In the genomic region with DNA sequence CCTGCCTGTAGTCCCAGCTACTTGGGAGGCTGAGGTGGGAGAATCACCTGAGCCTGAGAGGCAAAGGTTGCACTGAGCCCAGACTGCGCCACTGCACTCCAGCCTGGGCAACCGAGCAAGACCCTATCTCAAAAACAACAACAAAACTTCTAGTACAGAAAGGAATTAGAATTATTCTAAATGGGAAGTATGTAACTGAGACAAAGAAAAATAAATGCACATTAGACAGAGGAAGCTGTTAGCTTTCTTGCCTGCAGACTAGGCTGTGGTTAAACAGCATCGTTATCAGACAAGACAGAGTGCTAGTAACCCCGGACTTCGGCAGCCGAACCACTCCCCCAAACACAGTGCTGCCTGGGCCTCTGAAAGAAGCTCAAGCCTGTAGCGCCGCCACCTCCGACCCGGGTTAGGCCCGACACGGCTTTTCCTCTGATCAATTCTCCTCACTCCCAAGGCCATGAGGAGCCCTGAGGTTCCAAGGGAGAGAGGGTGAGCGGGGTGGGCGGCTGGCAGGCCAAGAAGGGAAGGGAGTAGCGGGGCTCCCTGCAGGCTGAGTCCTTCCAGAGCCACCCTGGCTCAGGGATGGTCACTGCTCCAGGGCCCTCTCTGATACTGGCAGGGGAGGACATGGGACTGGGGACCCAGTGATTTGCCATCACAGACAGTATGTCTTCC, we compare ENCODE assay signal across 1 cellular context.
TF ChIP-seq lines count a peak whose summit lies in the region.

No MANE protein-coding gene starts in this region.

TF ChIP-seq in K562, 482 proteins besides CTCF, POLR2A, EP300 and RAD21 (continued from another document and continues in another):
- TF ChIP-seq, protein P1, sequence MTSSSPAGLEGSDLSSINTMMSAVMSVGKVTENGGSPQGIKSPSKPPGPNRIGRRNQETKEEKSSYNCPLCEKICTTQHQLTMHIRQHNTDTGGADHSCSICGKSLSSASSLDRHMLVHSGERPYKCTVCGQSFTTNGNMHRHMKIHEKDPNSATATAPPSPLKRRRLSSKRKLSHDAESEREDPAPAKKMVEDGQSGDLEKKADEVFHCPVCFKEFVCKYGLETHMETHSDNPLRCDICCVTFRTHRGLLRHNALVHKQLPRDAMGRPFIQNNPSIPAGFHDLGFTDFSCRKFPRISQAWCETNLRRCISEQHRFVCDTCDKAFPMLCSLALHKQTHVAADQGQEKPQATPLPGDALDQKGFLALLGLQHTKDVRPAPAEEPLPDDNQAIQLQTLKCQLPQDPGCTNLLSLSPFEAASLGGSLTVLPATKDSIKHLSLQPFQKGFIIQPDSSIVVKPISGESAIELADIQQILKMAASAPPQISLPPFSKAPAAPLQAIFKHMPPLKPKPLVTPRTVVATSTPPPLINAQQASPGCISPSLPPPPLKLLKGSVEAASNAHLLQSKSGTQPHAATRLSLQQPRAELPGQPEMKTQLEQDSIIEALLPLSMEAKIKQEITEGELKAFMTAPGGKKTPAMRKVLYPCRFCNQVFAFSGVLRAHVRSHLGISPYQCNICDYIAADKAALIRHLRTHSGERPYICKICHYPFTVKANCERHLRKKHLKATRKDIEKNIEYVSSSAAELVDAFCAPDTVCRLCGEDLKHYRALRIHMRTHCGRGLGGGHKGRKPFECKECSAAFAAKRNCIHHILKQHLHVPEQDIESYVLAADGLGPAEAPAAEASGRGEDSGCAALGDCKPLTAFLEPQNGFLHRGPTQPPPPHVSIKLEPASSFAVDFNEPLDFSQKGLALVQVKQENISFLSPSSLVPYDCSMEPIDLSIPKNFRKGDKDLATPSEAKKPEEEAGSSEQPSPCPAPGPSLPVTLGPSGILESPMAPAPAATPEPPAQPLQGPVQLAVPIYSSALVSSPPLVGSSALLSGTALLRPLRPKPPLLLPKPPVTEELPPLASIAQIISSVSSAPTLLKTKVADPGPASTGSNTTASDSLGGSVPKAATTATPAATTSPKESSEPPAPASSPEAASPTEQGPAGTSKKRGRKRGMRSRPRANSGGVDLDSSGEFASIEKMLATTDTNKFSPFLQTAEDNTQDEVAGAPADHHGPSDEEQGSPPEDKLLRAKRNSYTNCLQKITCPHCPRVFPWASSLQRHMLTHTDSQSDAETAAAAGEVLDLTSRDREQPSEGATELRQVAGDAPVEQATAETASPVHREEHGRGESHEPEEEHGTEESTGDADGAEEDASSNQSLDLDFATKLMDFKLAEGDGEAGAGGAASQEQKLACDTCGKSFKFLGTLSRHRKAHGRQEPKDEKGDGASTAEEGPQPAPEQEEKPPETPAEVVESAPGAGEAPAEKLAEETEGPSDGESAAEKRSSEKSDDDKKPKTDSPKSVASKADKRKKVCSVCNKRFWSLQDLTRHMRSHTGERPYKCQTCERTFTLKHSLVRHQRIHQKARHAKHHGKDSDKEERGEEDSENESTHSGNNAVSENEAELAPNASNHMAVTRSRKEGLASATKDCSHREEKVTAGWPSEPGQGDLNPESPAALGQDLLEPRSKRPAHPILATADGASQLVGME (CRISPR knock-in tag; IDR thresholded peaks at IDR 0.05), result peak; percentile 64; the same call in 1 of the 2 replicates
- TF ChIP-seq, protein P2, sequence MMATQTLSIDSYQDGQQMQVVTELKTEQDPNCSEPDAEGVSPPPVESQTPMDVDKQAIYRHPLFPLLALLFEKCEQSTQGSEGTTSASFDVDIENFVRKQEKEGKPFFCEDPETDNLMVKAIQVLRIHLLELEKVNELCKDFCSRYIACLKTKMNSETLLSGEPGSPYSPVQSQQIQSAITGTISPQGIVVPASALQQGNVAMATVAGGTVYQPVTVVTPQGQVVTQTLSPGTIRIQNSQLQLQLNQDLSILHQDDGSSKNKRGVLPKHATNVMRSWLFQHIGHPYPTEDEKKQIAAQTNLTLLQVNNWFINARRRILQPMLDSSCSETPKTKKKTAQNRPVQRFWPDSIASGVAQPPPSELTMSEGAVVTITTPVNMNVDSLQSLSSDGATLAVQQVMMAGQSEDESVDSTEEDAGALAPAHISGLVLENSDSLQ (IDR thresholded peaks at IDR 0.05), result peak; percentile 10; the same call in 1 of the 2 replicates
- no peak for TF ChIP-seq RBM39 (optimal IDR thresholded peaks at IDR 0.05; ENCODE audit: low read depth, low read length)
- no peak for TF ChIP-seq PHF20 (IDR thresholded peaks at IDR 0.05; ENCODE audit: partially characterized antibody)
- TF ChIP-seq, protein P3, sequence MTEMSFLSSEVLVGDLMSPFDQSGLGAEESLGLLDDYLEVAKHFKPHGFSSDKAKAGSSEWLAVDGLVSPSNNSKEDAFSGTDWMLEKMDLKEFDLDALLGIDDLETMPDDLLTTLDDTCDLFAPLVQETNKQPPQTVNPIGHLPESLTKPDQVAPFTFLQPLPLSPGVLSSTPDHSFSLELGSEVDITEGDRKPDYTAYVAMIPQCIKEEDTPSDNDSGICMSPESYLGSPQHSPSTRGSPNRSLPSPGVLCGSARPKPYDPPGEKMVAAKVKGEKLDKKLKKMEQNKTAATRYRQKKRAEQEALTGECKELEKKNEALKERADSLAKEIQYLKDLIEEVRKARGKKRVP (CRISPR knock-in tag; IDR thresholded peaks at IDR 0.05), result peak; percentile 52; the same call in 1 of the 2 replicates
- TF ChIP-seq GABPB2 (CRISPR knock-in tag; conservative IDR thresholded peaks at IDR 0.05), result no peak
- peak; percentile 85 for TF ChIP-seq SMARCE1 (IDR thresholded peaks at IDR 0.05)
- TF ChIP-seq, protein P4, sequence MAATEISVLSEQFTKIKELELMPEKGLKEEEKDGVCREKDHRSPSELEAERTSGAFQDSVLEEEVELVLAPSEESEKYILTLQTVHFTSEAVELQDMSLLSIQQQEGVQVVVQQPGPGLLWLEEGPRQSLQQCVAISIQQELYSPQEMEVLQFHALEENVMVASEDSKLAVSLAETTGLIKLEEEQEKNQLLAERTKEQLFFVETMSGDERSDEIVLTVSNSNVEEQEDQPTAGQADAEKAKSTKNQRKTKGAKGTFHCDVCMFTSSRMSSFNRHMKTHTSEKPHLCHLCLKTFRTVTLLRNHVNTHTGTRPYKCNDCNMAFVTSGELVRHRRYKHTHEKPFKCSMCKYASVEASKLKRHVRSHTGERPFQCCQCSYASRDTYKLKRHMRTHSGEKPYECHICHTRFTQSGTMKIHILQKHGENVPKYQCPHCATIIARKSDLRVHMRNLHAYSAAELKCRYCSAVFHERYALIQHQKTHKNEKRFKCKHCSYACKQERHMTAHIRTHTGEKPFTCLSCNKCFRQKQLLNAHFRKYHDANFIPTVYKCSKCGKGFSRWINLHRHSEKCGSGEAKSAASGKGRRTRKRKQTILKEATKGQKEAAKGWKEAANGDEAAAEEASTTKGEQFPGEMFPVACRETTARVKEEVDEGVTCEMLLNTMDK (IDR thresholded peaks at IDR 0.05; ENCODE audit: borderline replicate concordance, insufficient read depth, low read depth, low read length, poor library complexity, severe bottlenecking), result no peak
- TF ChIP-seq RFX1 (IDR thresholded peaks at IDR 0.05), result no peak
- TF ChIP-seq ZNF445 (CRISPR knock-in tag; IDR thresholded peaks at IDR 0.05; ENCODE audit: low read depth), result no peak
- no peak for TF ChIP-seq ZNF239 (CRISPR knock-in tag; IDR thresholded peaks at IDR 0.05)
- TF ChIP-seq NCOA2 (IDR thresholded peaks at IDR 0.05; ENCODE audit: partially characterized antibody in 2 of 2), result no peak
- 0 out of 2 replicates have a peak, but pooled peaks have one; percentile 51 for TF ChIP-seq ZNF584 (CRISPR knock-in tag; IDR thresholded peaks at IDR 0.05; ENCODE audit: low read depth)
- no peak; the same call in 1 of the 2 replicates for TF ChIP-seq DMBX1 (CRISPR knock-in tag; IDR thresholded peaks at IDR 0.05; ENCODE audit: borderline replicate concordance)
- TF ChIP-seq, protein P5, sequence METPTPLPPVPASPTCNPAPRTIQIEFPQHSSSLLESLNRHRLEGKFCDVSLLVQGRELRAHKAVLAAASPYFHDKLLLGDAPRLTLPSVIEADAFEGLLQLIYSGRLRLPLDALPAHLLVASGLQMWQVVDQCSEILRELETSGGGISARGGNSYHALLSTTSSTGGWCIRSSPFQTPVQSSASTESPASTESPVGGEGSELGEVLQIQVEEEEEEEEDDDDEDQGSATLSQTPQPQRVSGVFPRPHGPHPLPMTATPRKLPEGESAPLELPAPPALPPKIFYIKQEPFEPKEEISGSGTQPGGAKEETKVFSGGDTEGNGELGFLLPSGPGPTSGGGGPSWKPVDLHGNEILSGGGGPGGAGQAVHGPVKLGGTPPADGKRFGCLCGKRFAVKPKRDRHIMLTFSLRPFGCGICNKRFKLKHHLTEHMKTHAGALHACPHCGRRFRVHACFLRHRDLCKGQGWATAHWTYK (CRISPR knock-in tag; IDR thresholded peaks at IDR 0.05), result peak; percentile 70; the same call in 1 of the 2 replicates
- TF ChIP-seq, protein P6, sequence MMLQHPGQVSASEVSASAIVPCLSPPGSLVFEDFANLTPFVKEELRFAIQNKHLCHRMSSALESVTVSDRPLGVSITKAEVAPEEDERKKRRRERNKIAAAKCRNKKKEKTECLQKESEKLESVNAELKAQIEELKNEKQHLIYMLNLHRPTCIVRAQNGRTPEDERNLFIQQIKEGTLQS (IDR thresholded peaks at IDR 0.05), result no peak
- TF ChIP-seq, protein P6 (CRISPR knock-in tag; conservative IDR thresholded peaks at IDR 0.05), result no peak
- TF ChIP-seq SRF (CRISPR knock-in tag; IDR thresholded peaks at IDR 0.05), result no peak
- TF ChIP-seq ELF2 (CRISPR knock-in tag; IDR thresholded peaks at IDR 0.05), result no peak
- TF ChIP-seq, protein P7, sequence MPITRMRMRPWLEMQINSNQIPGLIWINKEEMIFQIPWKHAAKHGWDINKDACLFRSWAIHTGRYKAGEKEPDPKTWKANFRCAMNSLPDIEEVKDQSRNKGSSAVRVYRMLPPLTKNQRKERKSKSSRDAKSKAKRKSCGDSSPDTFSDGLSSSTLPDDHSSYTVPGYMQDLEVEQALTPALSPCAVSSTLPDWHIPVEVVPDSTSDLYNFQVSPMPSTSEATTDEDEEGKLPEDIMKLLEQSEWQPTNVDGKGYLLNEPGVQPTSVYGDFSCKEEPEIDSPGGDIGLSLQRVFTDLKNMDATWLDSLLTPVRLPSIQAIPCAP (CRISPR knock-in tag; IDR thresholded peaks at IDR 0.05; ENCODE audit: borderline replicate concordance), result no peak
- peak; percentile 70; the same call in 1 of the 2 replicates for TF ChIP-seq MBD2 (IDR thresholded peaks at IDR 0.05; ENCODE audit: borderline replicate concordance, low read depth)
- TF ChIP-seq PCBP2 (IDR thresholded peaks at IDR 0.05; ENCODE audit: low read depth, low read length, poor library complexity, severe bottlenecking), result no peak
- 0 out of 2 replicates have a peak, but pooled peaks have one; percentile 48 for TF ChIP-seq SMARCC2 (IDR thresholded peaks at IDR 0.05; ENCODE audit: low read depth)
- no peak for TF ChIP-seq ZNF143 (CRISPR knock-in tag; IDR thresholded peaks at IDR 0.05)
- no peak for TF ChIP-seq ZNF431 (CRISPR knock-in tag; IDR thresholded peaks at IDR 0.05)
- no peak for TF ChIP-seq FOSL1 (tag; conservative IDR thresholded peaks at IDR 0.05)
- TF ChIP-seq TAF9B (IDR thresholded peaks at IDR 0.05; ENCODE audit: partially characterized antibody), result no peak
- no peak; the same call in none of the 2 replicates for TF ChIP-seq ADNP (tag; IDR thresholded peaks at IDR 0.05)
- TF ChIP-seq KLF13 (tag; IDR thresholded peaks at IDR 0.05; ENCODE audit: borderline replicate concordance, low read depth), result no peak
- peak; percentile 88 for TF ChIP-seq TEAD4 (IDR thresholded peaks at IDR 0.05; ENCODE audit: low read length)
- TF ChIP-seq TEAD4 (CRISPR knock-in tag; IDR thresholded peaks at IDR 0.05; ENCODE audit: borderline replicate concordance), result no peak
- TF ChIP-seq, protein P8, sequence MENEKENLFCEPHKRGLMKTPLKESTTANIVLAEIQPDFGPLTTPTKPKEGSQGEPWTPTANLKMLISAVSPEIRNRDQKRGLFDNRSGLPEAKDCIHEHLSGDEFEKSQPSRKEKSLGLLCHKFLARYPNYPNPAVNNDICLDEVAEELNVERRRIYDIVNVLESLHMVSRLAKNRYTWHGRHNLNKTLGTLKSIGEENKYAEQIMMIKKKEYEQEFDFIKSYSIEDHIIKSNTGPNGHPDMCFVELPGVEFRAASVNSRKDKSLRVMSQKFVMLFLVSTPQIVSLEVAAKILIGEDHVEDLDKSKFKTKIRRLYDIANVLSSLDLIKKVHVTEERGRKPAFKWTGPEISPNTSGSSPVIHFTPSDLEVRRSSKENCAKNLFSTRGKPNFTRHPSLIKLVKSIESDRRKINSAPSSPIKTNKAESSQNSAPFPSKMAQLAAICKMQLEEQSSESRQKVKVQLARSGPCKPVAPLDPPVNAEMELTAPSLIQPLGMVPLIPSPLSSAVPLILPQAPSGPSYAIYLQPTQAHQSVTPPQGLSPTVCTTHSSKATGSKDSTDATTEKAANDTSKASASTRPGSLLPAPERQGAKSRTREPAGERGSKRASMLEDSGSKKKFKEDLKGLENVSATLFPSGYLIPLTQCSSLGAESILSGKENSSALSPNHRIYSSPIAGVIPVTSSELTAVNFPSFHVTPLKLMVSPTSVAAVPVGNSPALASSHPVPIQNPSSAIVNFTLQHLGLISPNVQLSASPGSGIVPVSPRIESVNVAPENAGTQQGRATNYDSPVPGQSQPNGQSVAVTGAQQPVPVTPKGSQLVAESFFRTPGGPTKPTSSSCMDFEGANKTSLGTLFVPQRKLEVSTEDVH (IDR thresholded peaks at IDR 0.05; ENCODE audit: low read depth, partially characterized antibody), result no peak
- TF ChIP-seq RBM25 (IDR thresholded peaks at IDR 0.05; ENCODE audit: low read depth, low read length, severe bottlenecking), result peak; percentile 13
- TF ChIP-seq, protein P9, sequence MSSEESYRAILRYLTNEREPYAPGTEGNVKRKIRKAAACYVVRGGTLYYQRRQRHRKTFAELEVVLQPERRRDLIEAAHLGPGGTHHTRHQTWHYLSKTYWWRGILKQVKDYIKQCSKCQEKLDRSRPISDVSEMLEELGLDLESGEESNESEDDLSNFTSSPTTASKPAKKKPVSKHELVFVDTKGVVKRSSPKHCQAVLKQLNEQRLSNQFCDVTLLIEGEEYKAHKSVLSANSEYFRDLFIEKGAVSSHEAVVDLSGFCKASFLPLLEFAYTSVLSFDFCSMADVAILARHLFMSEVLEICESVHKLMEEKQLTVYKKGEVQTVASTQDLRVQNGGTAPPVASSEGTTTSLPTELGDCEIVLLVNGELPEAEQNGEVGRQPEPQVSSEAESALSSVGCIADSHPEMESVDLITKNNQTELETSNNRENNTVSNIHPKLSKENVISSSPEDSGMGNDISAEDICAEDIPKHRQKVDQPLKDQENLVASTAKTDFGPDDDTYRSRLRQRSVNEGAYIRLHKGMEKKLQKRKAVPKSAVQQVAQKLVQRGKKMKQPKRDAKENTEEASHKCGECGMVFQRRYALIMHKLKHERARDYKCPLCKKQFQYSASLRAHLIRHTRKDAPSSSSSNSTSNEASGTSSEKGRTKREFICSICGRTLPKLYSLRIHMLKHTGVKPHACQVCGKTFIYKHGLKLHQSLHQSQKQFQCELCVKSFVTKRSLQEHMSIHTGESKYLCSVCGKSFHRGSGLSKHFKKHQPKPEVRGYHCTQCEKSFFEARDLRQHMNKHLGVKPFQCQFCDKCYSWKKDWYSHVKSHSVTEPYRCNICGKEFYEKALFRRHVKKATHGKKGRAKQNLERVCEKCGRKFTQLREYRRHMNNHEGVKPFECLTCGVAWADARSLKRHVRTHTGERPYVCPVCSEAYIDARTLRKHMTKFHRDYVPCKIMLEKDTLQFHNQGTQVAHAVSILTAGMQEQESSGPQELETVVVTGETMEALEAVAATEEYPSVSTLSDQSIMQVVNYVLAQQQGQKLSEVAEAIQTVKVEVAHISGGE (CRISPR knock-in tag; IDR thresholded peaks at IDR 0.05), result no peak
- TF ChIP-seq RBM34 (IDR thresholded peaks at IDR 0.05; ENCODE audit: borderline replicate concordance, insufficient read depth, low read length), result no peak
- TF ChIP-seq ZFP36 (IDR thresholded peaks at IDR 0.05; ENCODE audit: low read depth, low read length, partially characterized antibody), result no peak
